ENCODE assay signal across 10 cellular contexts in the genomic region with DNA sequence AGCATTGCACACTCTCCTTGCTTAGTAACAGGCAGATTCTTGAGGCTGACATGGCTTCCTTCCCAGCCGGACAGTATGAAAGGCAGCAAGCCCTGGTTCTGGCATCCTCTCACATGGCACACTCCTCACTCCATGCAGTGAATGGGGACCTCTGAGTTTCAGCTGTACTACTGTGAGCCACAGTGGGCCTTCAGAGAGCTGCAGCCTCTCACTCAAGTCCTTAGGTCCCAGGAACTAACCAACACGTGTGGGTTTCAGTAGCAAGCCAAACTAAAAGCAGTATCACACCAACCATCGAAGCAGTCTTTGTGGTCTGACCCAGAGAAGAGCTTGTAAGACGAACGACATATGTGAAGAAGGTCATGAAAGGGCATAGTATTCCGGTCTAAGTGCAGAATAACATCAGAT.
A peak's percentile ranks its signal among the peaks of the same experiment; 100 is the strongest.
DNase-seq lines count a peak whose midpoint lies in the region; ATAC-seq, FAIRE-seq and TF ChIP-seq lines count a peak whose summit lies in the region.
"Had no signal": no experiment of that assay in that cellular context is flagged by ENCODE, and none has a peak within 500 bp of the region (broad histone marks: within the 10 kb centered on the region; RNA-seq: fewer than 3 reads in every experiment).

No MANE protein-coding gene starts in this region.

- TF ChIP-seq CTCF in HepG2 (CRISPR knock-in tag; IDR thresholded peaks at IDR 0.05), result no peak
- TF ChIP-seq CTCF in right lobe of liver (IDR thresholded peaks at IDR 0.05), result no peak
- TF ChIP-seq CTCF in astrocyte (IDR thresholded peaks at IDR 0.05; ENCODE audit: insufficient read depth, low read depth, low read length), result no peak

- H3K4me1 Mint-ChIP-seq in astrocyte (ENCODE audit: low read depth, unreplicated experiment), result peaks cover 47% of the 10 kb centered on the region

- H3K4me1 ChIP-seq in HepG2 (ENCODE audit: insufficient read depth, low read length) (peaks cover 14% of the 10 kb centered on the region), right lobe of liver (no peaks in the 10 kb centered on the region), astrocyte (ENCODE audit: insufficient read depth, low read length) (peaks cover 41% of the 10 kb centered on the region), aorta (ENCODE audit: control insufficient read depth in 1 of 2, insufficient read depth in 2 of 2, low read length in 2 of 2) (no peaks in the 10 kb centered on the region)

- H4K20me1 ChIP-seq in HepG2 (ENCODE audit: insufficient read depth, low read length) (peaks cover 5% of the 10 kb centered on the region), astrocyte (ENCODE audit: insufficient read depth, low read length) (no peaks in the 10 kb centered on the region)

- H3K36me3 ChIP-seq in HepG2 (replicated peaks in 1 of 2; ENCODE audit: control insufficient read depth in 1 of 2, insufficient read depth in 2 of 2, low read length in 2 of 2) (peaks cover 18 to 73% of the 10 kb centered on the region in 2 experiments), right lobe of liver (no peaks in the 10 kb centered on the region), astrocyte (ENCODE audit: insufficient read depth, low read length) (no peaks in the 10 kb centered on the region), aorta (ENCODE audit: control insufficient read depth in 1 of 2, insufficient read depth in 2 of 2, low read length in 1 of 2) (peaks cover 0 to 2% of the 10 kb centered on the region in 2 donors)

- no peaks in the 10 kb centered on the region for H3K9me3 ChIP-seq in HepG2 (ENCODE audit: low read length)
- no peaks in the 10 kb centered on the region for H3K9me3 ChIP-seq in right lobe of liver
- no peaks in the 10 kb centered on the region for H3K9me3 ChIP-seq in astrocyte (ENCODE audit: insufficient read depth, low read depth, low read length)
- no peaks in the 10 kb centered on the region for H3K9me3 ChIP-seq in aorta (ENCODE audit: control insufficient read depth, low read length)

- H3K4me2 ChIP-seq in HepG2 (ENCODE audit: low read depth, low read length) (no peak overlapping the region), astrocyte (ENCODE audit: low read length) (no peak overlapping the region)

- no peak for TF ChIP-seq EP300 in HepG2 (IDR thresholded peaks at IDR 0.05; ENCODE audit: low read depth in 2 of 2, low read length in 2 of 2)
- no peak for TF ChIP-seq EP300 in HepG2 (CRISPR knock-in tag; IDR thresholded peaks at IDR 0.05; ENCODE audit: borderline replicate concordance)

- in situ Hi-C loops in HepG2 (cut with HindIII; ENCODE audit: extremely low pct_ligation_motif_present, low pct_unique_long_range_greater_than_20kb), result no loop called here

- TF ChIP-seq RAD21 in HepG2 (CRISPR knock-in tag; IDR thresholded peaks at IDR 0.05), result no peak

- H3K36me3 Mint-ChIP-seq in astrocyte (ENCODE audit: low read depth, unreplicated experiment), result peaks cover 6% of the 10 kb centered on the region

- no peak overlapping the region for H3K27ac Mint-ChIP-seq in astrocyte (ENCODE audit: unreplicated experiment)
- H3K27ac Mint-ChIP-seq: type B pancreatic cell had no signal

- H3K27ac ChIP-seq in HepG2 (ENCODE audit: extremely low read length, insufficient read depth, low read length) (no peak overlapping the region), right lobe of liver (no peak overlapping the region), astrocyte (ENCODE audit: low read depth, low read length) (no peak overlapping the region), aorta (ENCODE audit: low read depth in 1 of 2, low read length in 2 of 2) (no peak overlapping the region)

- H3K27me3 ChIP-seq in HepG2 (ENCODE audit: control insufficient read depth in 1 of 2, insufficient read depth in 2 of 2, low read length in 2 of 2), result no peaks in the 10 kb centered on the region; a peak in 1 of 5 replicates
- H3K27me3 ChIP-seq in right lobe of liver, result no peaks in the 10 kb centered on the region
- no peaks in the 10 kb centered on the region for H3K27me3 ChIP-seq in astrocyte (ENCODE audit: insufficient read depth, low read length)
- H3K27me3 ChIP-seq in aorta (ENCODE audit: control insufficient read depth in 1 of 2, insufficient read depth in 2 of 2, low read length in 1 of 2), result no peaks in the 10 kb centered on the region

- no TSS peak for BruUV-seq in HepG2 (replicated peaks; lab: Mats Ljungman, UMichigan)

- POLR2A ChIA-PET in HepG2 (lab: Yijun Ruan, JAX), result no interaction called here

- no peak for TF ChIP-seq POLR2A in HepG2 (IDR thresholded peaks at IDR 0.05; ENCODE audit: insufficient read depth in 1 of 2, low read depth in 2 of 2, low read length in 2 of 2)
- no peak for TF ChIP-seq POLR2A in right lobe of liver (IDR thresholded peaks at IDR 0.05)
- TF ChIP-seq POLR2A in GM12891 (IDR thresholded peaks at IDR 0.05; ENCODE audit: low read depth, low read length), result no peak

- ATAC-seq in HepG2, result no peak
- ATAC-seq in right lobe of liver, result no peak
- ATAC-seq in HG02852 (IDR thresholded peaks at IDR 0.05; ENCODE audit: unreplicated experiment), result peak; percentile 84
- peak; percentile 52 for ATAC-seq in aorta (ENCODE audit: low FRiP score)

- H3K9me3 Mint-ChIP-seq in astrocyte (ENCODE audit: unreplicated experiment), result no peaks in the 10 kb centered on the region
- H3K9me3 Mint-ChIP-seq: type B pancreatic cell had no signal

- no peak overlapping the region for H3K9ac ChIP-seq in HepG2 (ENCODE audit: insufficient read depth, low read depth, low read length)
- no peak overlapping the region for H3K9ac ChIP-seq in astrocyte (ENCODE audit: low read length)

- peaks cover 7% of the 10 kb centered on the region for H3K79me2 ChIP-seq in HepG2 (ENCODE audit: insufficient read depth, low read length)
- no peaks in the 10 kb centered on the region for H3K79me2 ChIP-seq in astrocyte (ENCODE audit: insufficient read depth, low read length)

- intact Hi-C loops in HepG2 (cut with micrococcal nuclease; ENCODE audit: unreplicated experiment) (no loop called here), right lobe of liver (cut with DNase I) (no loop called here), aorta (cut with DNase I) (no loop called here)

- H2AFZ ChIP-seq in HepG2 (ENCODE audit: low read length) (no peak overlapping the region), astrocyte (ENCODE audit: low read depth, low read length) (no peak overlapping the region)

- H3K4me3 ChIP-seq in HepG2 (replicated peaks in 1 of 3; ENCODE audit: insufficient read depth in 1 of 3, low read depth in 2 of 3, low read length in 3 of 3) (no peak overlapping the region), right lobe of liver (no peak overlapping the region), astrocyte (ENCODE audit: insufficient read depth, low read depth, low read length) (no peak overlapping the region), aorta (ENCODE audit: low read length in 2 of 2) (no peak overlapping the region)

- WGBS in HepG2 (ENCODE audit: low lambda C conversion rate), result over 99% methylated on average over 6 of the region's 6 CpGs
- 75% methylated on average over 5 of the region's 6 CpGs for WGBS in right lobe of liver (ENCODE audit: insufficient coverage, low coverage, low lambda C conversion rate, missing lambda C conversion rate)
- 88 to 91% methylated on average over 6 of the region's 6 CpGs for WGBS in aorta, 2 donors

- no peak overlapping the region for H3K4me3 Mint-ChIP-seq in astrocyte (ENCODE audit: unreplicated experiment)
- H3K4me3 Mint-ChIP-seq: type B pancreatic cell had no signal

- no peak for DNase-seq in HepG2 (ENCODE audit: low spot score)
- no peak for DNase-seq in right lobe of liver
- peak; percentile 75 for DNase-seq in astrocyte (ENCODE audit: low read depth)
- DNase-seq in aorta, result no peak
- DNase-seq in GM12891 (ENCODE audit: insufficient read length, low spot score), result no peak
- DNase-seq in cortex of kidney (lab: John Stamatoyannopoulos, UW), result no peak
- no peak for DNase-seq in NCI-H510A (lab: John Stamatoyannopoulos, UW)
- DNase-seq: caudate nucleus had no signal

- CTCF ChIA-PET in HepG2 (lab: Yijun Ruan, JAX; ENCODE audit: low intra/inter-chr PET ratio, low total read pairs), result no interaction called here

- no peaks in the 10 kb centered on the region for H3K27me3 Mint-ChIP-seq in astrocyte (ENCODE audit: low read depth, unreplicated experiment)
- H3K27me3 Mint-ChIP-seq: type B pancreatic cell had no signal

- FAIRE-seq in HepG2 (lab: Jason Lieb, UNC) (no peak), astrocyte (lab: Jason Lieb, UNC) (no peak), GM12891 (lab: Jason Lieb, UNC) (no peak)

TF ChIP-seq in HepG2, 621 proteins besides CTCF, POLR2A, EP300 and RAD21:
- TF ChIP-seq MAFG (CRISPR knock-in tag; IDR thresholded peaks at IDR 0.05) (no peak), ZNF431 (CRISPR knock-in tag; IDR thresholded peaks at IDR 0.05; ENCODE audit: borderline replicate concordance, low read depth) (no peak), RBM22 (optimal IDR thresholded peaks at IDR 0.05; ENCODE audit: low read length) (peak; percentile 79)
TF ChIP-seq in HepG2: peak in this region for 1.

TF ChIP-seq in GM12891, 5 proteins besides CTCF, POLR2A, EP300 and RAD21:
- no peak for TF ChIP-seq POU2F2 (IDR thresholded peaks at IDR 0.05; ENCODE audit: low read depth, low read length)
- no peak for TF ChIP-seq POLR2AphosphoS5 (IDR thresholded peaks at IDR 0.05; ENCODE audit: low read depth, low read length)

Comparison
In these comparisons a context has a peak if more than half of its experiments do, and no peak if none do; other contexts are left out.
1. ATAC-seq: peak in HG02852 (single experiment) and aorta (single experiment); none in HepG2 (single experiment) and right lobe of liver (0 of 4).